ENCODE assay signal across 8 cellular contexts in genomic region chr6:148747145-148747492, GRCh38. TPM values are rescaled to one million over a fixed set of nuclear protein-coding genes. Genes with fewer than 3 reads are reported as not detected.
A peak's percentile ranks its signal among the peaks of the same experiment; 100 is the strongest.
DNase-seq lines count a peak whose midpoint lies in the region; ATAC-seq and TF ChIP-seq lines count a peak whose summit lies in the region.

No MANE protein-coding gene starts in this region.

- intact Hi-C loops in adrenal gland (cut with DNase I): loop anchor here (5.0 to 10.0 kb wide), 2 partner anchors 200 to 208 kb away; no protein-coding TSS in a partner anchor
- intact Hi-C loops in posterior vena cava (cut with DNase I): loop anchor here (5.0 to 10.0 kb wide), 4 partner anchors 128 to 210 kb away; no protein-coding TSS in a partner anchor

- no peak for TF ChIP-seq POLR2A in adrenal gland (IDR thresholded peaks at IDR 0.05)

- H3K36me3 ChIP-seq in adrenal gland (replicated peaks in 1 of 2) (no peaks in the 10 kb centered on the region), right atrium auricular region (no peaks in the 10 kb centered on the region)

- H3K27ac ChIP-seq in adrenal gland (peak overlapping the region in 4 of 5 donors; percentile 32 to 94 (median 82)), right atrium auricular region (peak overlapping the region; percentile 75 to 81)

- H3K9me3 Mint-ChIP-seq in IgD-negative memory B cell: no peaks in the 10 kb centered on the region

- no peak for ATAC-seq in HG02981 (IDR thresholded peaks at IDR 0.05; ENCODE audit: unreplicated experiment)

- H3K4me3 Mint-ChIP-seq in IgD-negative memory B cell: peak overlapping the region; percentile 90 to 99 (median 97)

- DNase-seq in activated naive CD4-positive, alpha-beta T cell treated with Interleukin-2 at 50 U/mL for 16 hours: peak; percentile 45
- DNase-seq in activated naive CD4-positive, alpha-beta T cell treated with anti-CD3 and anti-CD28 coated beads, Interleukin-2, amount 50 U/mL, for 16 hours: no peak
- DNase-seq in adrenal gland (peak; percentile 65 to 73 (median 70)), right atrium auricular region (ENCODE audit: low spot score) (no peak), posterior vena cava (ENCODE audit: low spot score) (peak; percentile 89), NCI-H187 (lab: John Stamatoyannopoulos, UW) (no peak)

- TF ChIP-seq CTCF in adrenal gland (IDR thresholded peaks at IDR 0.05) (no peak), right atrium auricular region (IDR thresholded peaks at IDR 0.05) (no peak)

- H3K4me1 ChIP-seq in adrenal gland (replicated peaks in 1 of 2) (peaks cover 5 to 9% of the 10 kb centered on the region in 2 donors), right atrium auricular region (peaks cover 0 to 21% of the 10 kb centered on the region in 2 donors)

- H3K9me3 ChIP-seq in adrenal gland (replicated peaks in 1 of 3): no peaks in the 10 kb centered on the region
- no peaks in the 10 kb centered on the region for H3K9me3 ChIP-seq in right atrium auricular region

- H3K27ac Mint-ChIP-seq in IgD-negative memory B cell: peak overlapping the region; percentile 88 to 99 (median 97)

- peaks cover 4% of the 10 kb centered on the region for H3K27me3 Mint-ChIP-seq in IgD-negative memory B cell

- H3K4me3 ChIP-seq in adrenal gland: peak overlapping the region in 3 of 4 donors; percentile 44 to 88 (median 65)
- H3K4me3 ChIP-seq in right atrium auricular region: peak overlapping the region; percentile 64 to 76

- 0 to 6% (median 0%) methylated on average over 6 to 45 of the region's 45 CpGs; no CpG with 5 or more reads in 1 of the 4 donors for WGBS in adrenal gland, 4 donors

- no peaks in the 10 kb centered on the region for H3K27me3 ChIP-seq in adrenal gland
- H3K27me3 ChIP-seq in right atrium auricular region: no peaks in the 10 kb centered on the region

- H3K36me3 Mint-ChIP-seq in IgD-negative memory B cell: no peaks in the 10 kb centered on the region

- peaks cover 30 to 35% (median 32%) of the 10 kb centered on the region in 3 donors for H3K4me1 Mint-ChIP-seq in IgD-negative memory B cell

RNA-seq across cellular contexts. Expression of gene UST, which starts 0.3 kb away (rescaled TPM):
- polyA plus RNA-seq in IgD-negative memory B cell (1.3 TPM), adrenal gland (10 to 100 TPM in 1 of 3 donors, 1 to 10 TPM in 2; 5.9 to 17.2 (median 9.7) TPM)
- total RNA-seq in adrenal gland (10 to 100 TPM; 11.4 to 33.8 (median 19.0) TPM), right atrium auricular region (1 to 10 TPM; 4.3 to 5.3 TPM), posterior vena cava (10 to 100 TPM; 15.2 to 19.4 TPM)

Comparison
In these comparisons a context has a peak if more than half of its experiments do, and no peak if none do; other contexts are left out.
1. DNase-seq: peak in activated naive CD4-positive, alpha-beta T cell treated with Interleukin-2 at 50 U/mL for 16 hours (single experiment), adrenal gland (7 of 7) and posterior vena cava (single experiment); none in activated naive CD4-positive, alpha-beta T cell treated with anti-CD3 and anti-CD28 coated beads, Interleukin-2, amount 50 U/mL, for 16 hours (single experiment), right atrium auricular region (single experiment) and NCI-H187 (0 of 2).